In the genomic region with DNA sequence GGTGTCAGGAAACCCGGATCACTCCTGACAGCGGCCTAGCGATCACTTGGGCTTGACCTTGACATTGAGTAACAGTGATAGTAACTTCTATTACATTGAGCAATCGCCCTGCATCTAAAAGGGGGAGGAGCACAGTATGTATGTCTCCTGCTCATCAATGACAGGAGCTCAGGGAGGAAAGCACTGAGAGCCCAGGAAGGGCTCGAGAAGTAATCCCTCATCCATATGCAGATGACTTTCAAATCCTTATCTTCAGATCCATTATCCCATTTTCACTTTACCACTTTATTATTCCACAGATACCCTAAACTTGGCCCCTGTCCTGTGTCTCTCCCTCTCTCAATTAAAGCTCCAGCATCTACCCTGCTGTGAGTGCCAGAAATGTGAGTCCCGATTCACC, we compare ENCODE assay signal across 2 cellular contexts.
TF ChIP-seq lines count a peak whose summit lies in the region.

No MANE protein-coding gene starts in this region.

TF ChIP-seq in A549, 52 proteins besides CTCF, POLR2A, EP300 and RAD21:
- TF ChIP-seq MAFK (IDR thresholded peaks at IDR 0.05; ENCODE audit: partially characterized antibody) (no peak), CEBPB (IDR thresholded peaks at IDR 0.05) (peak in 1 of 2 experiments; percentile 34; a peak in 1 of 4 replicates)

TF ChIP-seq in HepG2, 621 proteins besides CTCF, POLR2A, EP300 and RAD21:
- TF ChIP-seq TCF7 (IDR thresholded peaks at IDR 0.05; ENCODE audit: low read depth) (no peak), CEBPB (IDR thresholded peaks at IDR 0.05; ENCODE audit: borderline replicate concordance, low read depth, low read length) (peak; percentile 91), BCL6 (CRISPR knock-in tag; IDR thresholded peaks at IDR 0.05) (0 out of 2 replicates have a peak, but pooled peaks have one; percentile 20), LCORL (IDR thresholded peaks at IDR 0.05) (no peak), LCORL (CRISPR knock-in tag; IDR thresholded peaks at IDR 0.05) (no peak), RORA (CRISPR knock-in tag; IDR thresholded peaks at IDR 0.05) (no peak), ZNF282 (IDR thresholded peaks at IDR 0.05; ENCODE audit: partially characterized antibody) (no peak), ZNF83 (CRISPR knock-in tag; IDR thresholded peaks at IDR 0.05; ENCODE audit: borderline replicate concordance) (no peak), HNRNPK (IDR thresholded peaks at IDR 0.05; ENCODE audit: low read depth, low read length, poor library complexity, severe bottlenecking) (no peak), GATAD2A (CRISPR knock-in tag; IDR thresholded peaks at IDR 0.05) (0 out of 2 replicates have a peak, but pooled peaks have one; percentile 16), SP5 (CRISPR knock-in tag; IDR thresholded peaks at IDR 0.05; ENCODE audit: borderline replicate concordance, low read depth) (peak; percentile 56; the same call in 1 of the 2 replicates), CEBPG (CRISPR knock-in tag; IDR thresholded peaks at IDR 0.05) (peak; percentile 82), ZNF615 (CRISPR knock-in tag; IDR thresholded peaks at IDR 0.05; ENCODE audit: borderline replicate concordance) (no peak)
- TF ChIP-seq, protein P1, sequence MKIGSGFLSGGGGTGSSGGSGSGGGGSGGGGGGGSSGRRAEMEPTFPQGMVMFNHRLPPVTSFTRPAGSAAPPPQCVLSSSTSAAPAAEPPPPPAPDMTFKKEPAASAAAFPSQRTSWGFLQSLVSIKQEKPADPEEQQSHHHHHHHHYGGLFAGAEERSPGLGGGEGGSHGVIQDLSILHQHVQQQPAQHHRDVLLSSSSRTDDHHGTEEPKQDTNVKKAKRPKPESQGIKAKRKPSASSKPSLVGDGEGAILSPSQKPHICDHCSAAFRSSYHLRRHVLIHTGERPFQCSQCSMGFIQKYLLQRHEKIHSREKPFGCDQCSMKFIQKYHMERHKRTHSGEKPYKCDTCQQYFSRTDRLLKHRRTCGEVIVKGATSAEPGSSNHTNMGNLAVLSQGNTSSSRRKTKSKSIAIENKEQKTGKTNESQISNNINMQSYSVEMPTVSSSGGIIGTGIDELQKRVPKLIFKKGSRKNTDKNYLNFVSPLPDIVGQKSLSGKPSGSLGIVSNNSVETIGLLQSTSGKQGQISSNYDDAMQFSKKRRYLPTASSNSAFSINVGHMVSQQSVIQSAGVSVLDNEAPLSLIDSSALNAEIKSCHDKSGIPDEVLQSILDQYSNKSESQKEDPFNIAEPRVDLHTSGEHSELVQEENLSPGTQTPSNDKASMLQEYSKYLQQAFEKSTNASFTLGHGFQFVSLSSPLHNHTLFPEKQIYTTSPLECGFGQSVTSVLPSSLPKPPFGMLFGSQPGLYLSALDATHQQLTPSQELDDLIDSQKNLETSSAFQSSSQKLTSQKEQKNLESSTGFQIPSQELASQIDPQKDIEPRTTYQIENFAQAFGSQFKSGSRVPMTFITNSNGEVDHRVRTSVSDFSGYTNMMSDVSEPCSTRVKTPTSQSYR (CRISPR knock-in tag; IDR thresholded peaks at IDR 0.05; ENCODE audit: borderline replicate concordance) = peak; percentile 52; the same call in 1 of the 2 replicates
- TF ChIP-seq, protein P2, sequence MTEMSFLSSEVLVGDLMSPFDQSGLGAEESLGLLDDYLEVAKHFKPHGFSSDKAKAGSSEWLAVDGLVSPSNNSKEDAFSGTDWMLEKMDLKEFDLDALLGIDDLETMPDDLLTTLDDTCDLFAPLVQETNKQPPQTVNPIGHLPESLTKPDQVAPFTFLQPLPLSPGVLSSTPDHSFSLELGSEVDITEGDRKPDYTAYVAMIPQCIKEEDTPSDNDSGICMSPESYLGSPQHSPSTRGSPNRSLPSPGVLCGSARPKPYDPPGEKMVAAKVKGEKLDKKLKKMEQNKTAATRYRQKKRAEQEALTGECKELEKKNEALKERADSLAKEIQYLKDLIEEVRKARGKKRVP (CRISPR knock-in tag; IDR thresholded peaks at IDR 0.05) = peak in 1 of 2 experiments; percentile 31; a peak in 1 of 4 replicates
- TF ChIP-seq, protein P3, sequence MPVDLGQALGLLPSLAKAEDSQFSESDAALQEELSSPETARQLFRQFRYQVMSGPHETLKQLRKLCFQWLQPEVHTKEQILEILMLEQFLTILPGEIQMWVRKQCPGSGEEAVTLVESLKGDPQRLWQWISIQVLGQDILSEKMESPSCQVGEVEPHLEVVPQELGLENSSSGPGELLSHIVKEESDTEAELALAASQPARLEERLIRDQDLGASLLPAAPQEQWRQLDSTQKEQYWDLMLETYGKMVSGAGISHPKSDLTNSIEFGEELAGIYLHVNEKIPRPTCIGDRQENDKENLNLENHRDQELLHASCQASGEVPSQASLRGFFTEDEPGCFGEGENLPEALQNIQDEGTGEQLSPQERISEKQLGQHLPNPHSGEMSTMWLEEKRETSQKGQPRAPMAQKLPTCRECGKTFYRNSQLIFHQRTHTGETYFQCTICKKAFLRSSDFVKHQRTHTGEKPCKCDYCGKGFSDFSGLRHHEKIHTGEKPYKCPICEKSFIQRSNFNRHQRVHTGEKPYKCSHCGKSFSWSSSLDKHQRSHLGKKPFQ (CRISPR knock-in tag; IDR thresholded peaks at IDR 0.05; ENCODE audit: insufficient replicate concordance) = no peak
TF ChIP-seq in HepG2: peak in this region for 7.
